In genomic region chr10:72989771-72990170, GRCh38 we compare ENCODE assay signal across 9 cellular contexts. TPM values are rescaled to one million over a fixed set of nuclear protein-coding genes. Genes with fewer than 3 reads are reported as not detected.
"Had no signal": no experiment of that assay in that cellular context is flagged by ENCODE, and none has a peak within 500 bp of the region (broad histone marks: within the 10 kb centered on the region; RNA-seq: fewer than 3 reads in every experiment).

No MANE protein-coding gene starts in this region.

RNA-seq across cellular contexts. Expression of gene PLA2G12B, which starts 35.2 kb away (rescaled TPM):
- total RNA-seq: esophagus mucosa, esophagus squamous epithelium, gastrocnemius medialis, glomerular endothelial cell, mammary epithelial cell, mesenteric fat pad, mesothelial cell of epicardium, myocyte had no signal
- polyA plus RNA-seq: immature natural killer cell, mammary epithelial cell had no signal
